Comparison of ENCODE assay signal across 11 cellular contexts in the genomic region with DNA sequence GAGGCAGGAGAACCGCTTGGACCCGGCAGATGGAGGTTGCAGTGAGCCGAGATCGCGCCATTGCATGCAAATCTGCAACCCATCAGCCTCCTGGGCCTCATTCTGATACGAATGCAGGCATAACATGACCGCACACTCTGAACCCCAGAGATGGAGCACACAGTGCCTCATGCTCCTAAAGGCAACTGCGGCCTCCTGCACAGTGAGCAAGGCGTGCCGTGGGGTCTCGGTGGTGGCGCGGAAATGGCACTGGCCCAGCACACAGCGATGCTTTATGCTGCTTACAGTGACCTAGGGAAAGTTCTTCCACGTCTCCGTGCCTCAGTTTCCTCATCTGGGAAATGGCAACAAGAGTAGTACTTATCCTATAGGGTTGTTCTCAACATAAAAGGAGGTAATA. TPM values are rescaled to one million over a fixed set of nuclear protein-coding genes. Genes with fewer than 3 reads are reported as not detected.
DNase-seq lines count a peak whose midpoint lies in the region; ATAC-seq, FAIRE-seq and TF ChIP-seq lines count a peak whose summit lies in the region.
"Had no signal": no experiment of that assay in that cellular context is flagged by ENCODE, and none has a peak within 500 bp of the region (broad histone marks: within the 10 kb centered on the region; RNA-seq: fewer than 3 reads in every experiment).

No MANE protein-coding gene starts in this region.

- no peaks in the 10 kb centered on the region for H3K36me3 ChIP-seq in adipocyte (ENCODE audit: control insufficient read depth, insufficient read depth, low read length, severe bottlenecking)

- no peaks in the 10 kb centered on the region for H3K27me3 Mint-ChIP-seq in activated T-cell treated with anti-CD3 and anti-CD28 coated beads, Interleukin-2, amount 50 U/mL, for 24 hours
- no peaks in the 10 kb centered on the region for H3K27me3 Mint-ChIP-seq in activated T-cell treated with anti-CD3 and anti-CD28 coated beads, Interleukin-2, amount 50 U/mL, for 72 hours (ENCODE audit: low read depth)

- H3K27me3 ChIP-seq in adipocyte (replicated peaks; ENCODE audit: control insufficient read depth, insufficient read depth, low read length): no peaks in the 10 kb centered on the region

- H3K4me3 ChIP-seq in adipocyte (ENCODE audit: low read length): no peak overlapping the region
- H3K4me3 ChIP-seq: SJSA1 had no signal

- intact Hi-C loops in posterior vena cava (cut with DNase I): loop anchor here (2.0 to 5.0 kb wide), 2 partner anchors 105 to 108 kb away; no protein-coding TSS in a partner anchor

- DNase-seq in activated T-cell treated with anti-CD3 and anti-CD28 coated beads, Interleukin-2, amount 50 U/mL, for 24 hours: no peak
- DNase-seq in activated T-cell treated with anti-CD3 and anti-CD28 coated beads, Interleukin-2, amount 50 U/mL, for 72 hours: no peak
- DNase-seq in GM12891 (ENCODE audit: insufficient read length, low spot score): no peak
- no peak for DNase-seq in adipocyte (ENCODE audit: low read depth)
- peak; percentile 51 for DNase-seq in posterior vena cava (ENCODE audit: low spot score)
- no peak for DNase-seq in OCI-M2 (lab: John Stamatoyannopoulos, UW; ENCODE audit: unreplicated experiment)
- DNase-seq in H4 (ENCODE audit: low spot score): no peak
- no peak for DNase-seq in SIG-M5 treated with dmso at 0.1 percent for 504 hours (lab: John Stamatoyannopoulos, UW; ENCODE audit: unreplicated experiment)

- H3K4me1 ChIP-seq in adipocyte (ENCODE audit: control insufficient read depth, insufficient read depth, low read length): peaks cover 27% of the 10 kb centered on the region

- no peak for TF ChIP-seq POLR2A in GM12891 (IDR thresholded peaks at IDR 0.05; ENCODE audit: low read depth, low read length)

- H3K4me1 Mint-ChIP-seq in activated T-cell treated with anti-CD3 and anti-CD28 coated beads, Interleukin-2, amount 50 U/mL, for 24 hours (ENCODE audit: low read depth): peaks cover 38% of the 10 kb centered on the region
- H3K4me1 Mint-ChIP-seq in activated T-cell treated with anti-CD3 and anti-CD28 coated beads, Interleukin-2, amount 50 U/mL, for 72 hours (ENCODE audit: low read depth): peaks cover 41% of the 10 kb centered on the region

- peak overlapping the region; percentile 11 for H3K9ac ChIP-seq in adipocyte (ENCODE audit: low read length)

- H3K27ac Mint-ChIP-seq in activated T-cell treated with anti-CD3 and anti-CD28 coated beads, Interleukin-2, amount 50 U/mL, for 24 hours: peak overlapping the region; percentile 99
- no peak overlapping the region for H3K27ac Mint-ChIP-seq in activated T-cell treated with anti-CD3 and anti-CD28 coated beads, Interleukin-2, amount 50 U/mL, for 72 hours

- H3K9me3 Mint-ChIP-seq in activated T-cell treated with anti-CD3 and anti-CD28 coated beads, Interleukin-2, amount 50 U/mL, for 24 hours: no peaks in the 10 kb centered on the region
- H3K9me3 Mint-ChIP-seq in activated T-cell treated with anti-CD3 and anti-CD28 coated beads, Interleukin-2, amount 50 U/mL, for 72 hours: no peaks in the 10 kb centered on the region
- H3K9me3 Mint-ChIP-seq: CD8-positive, alpha-beta memory T cell; IgD-negative memory B cell had no signal

- no peaks in the 10 kb centered on the region for H3K9me3 ChIP-seq in adipocyte (ENCODE audit: control insufficient read depth, low read length)
- H3K9me3 ChIP-seq: SJSA1 had no signal

- no peak overlapping the region for H3K4me3 Mint-ChIP-seq in activated T-cell treated with anti-CD3 and anti-CD28 coated beads, Interleukin-2, amount 50 U/mL, for 24 hours
- no peak overlapping the region for H3K4me3 Mint-ChIP-seq in activated T-cell treated with anti-CD3 and anti-CD28 coated beads, Interleukin-2, amount 50 U/mL, for 72 hours

- H3K36me3 Mint-ChIP-seq in activated T-cell treated with anti-CD3 and anti-CD28 coated beads, Interleukin-2, amount 50 U/mL, for 24 hours (ENCODE audit: low read depth): peaks cover 28% of the 10 kb centered on the region
- H3K36me3 Mint-ChIP-seq in activated T-cell treated with anti-CD3 and anti-CD28 coated beads, Interleukin-2, amount 50 U/mL, for 72 hours (ENCODE audit: insufficient read depth in 2 of 2): peaks cover 4 to 6% of the 10 kb centered on the region in 2 donors
- H3K36me3 Mint-ChIP-seq: IgD-negative memory B cell had no signal

- peak; percentile 16 for FAIRE-seq in GM12891 (lab: Jason Lieb, UNC)

- ATAC-seq in activated T-cell treated with anti-CD3 and anti-CD28 coated beads, Interleukin-2, amount 50 U/mL, for 72 hours (replicated peaks in 1 of 2): no peak

TF ChIP-seq in GM12891, 5 proteins besides CTCF, POLR2A, EP300 and RAD21:
- TF ChIP-seq TAF1 (IDR thresholded peaks at IDR 0.05; ENCODE audit: low read depth, low read length) (no peak), POU2F2 (IDR thresholded peaks at IDR 0.05; ENCODE audit: low read depth, low read length) (peak; percentile 16; the same call in 1 of the 2 replicates)

RNA-seq across cellular contexts. Expression of gene C19orf12, which starts 2.0 kb away (rescaled TPM):
- total RNA-seq in activated T-cell treated with anti-CD3 and anti-CD28 coated beads, Interleukin-2, amount 50 U/mL, for 72 hours: 10 to 100 TPM; 32.1 to 35.6 TPM
- polyA plus RNA-seq in GM12891 (2012; ENCODE audit: low read depth, missing spikeins): 10.3 TPM
- 10 to 100 TPM; 26.7 to 29.8 TPM for total RNA-seq in posterior vena cava
- total RNA-seq in H4 (2014; rRNA removed; shearing (Covaris generic)): 28.4 and 31.7 TPM in 2 replicates

RNA-seq across cellular contexts. Expression of gene PLEKHF1, which starts 51.8 kb away (rescaled TPM):
- 10 to 100 TPM; 21.3 to 21.5 TPM for total RNA-seq in activated T-cell treated with anti-CD3 and anti-CD28 coated beads, Interleukin-2, amount 50 U/mL, for 72 hours
- polyA plus RNA-seq in GM12891 (2012; ENCODE audit: low read depth, missing spikeins): 5.1 TPM
- 10 to 100 TPM; 20.7 to 21.0 TPM for total RNA-seq in posterior vena cava
- total RNA-seq in H4 (2014; rRNA removed; shearing (Covaris generic)): 9.2 and 9.9 TPM in 2 replicates
